ENCODE assay signal across 8 cellular contexts in genomic region chr2:218908721-218909619, GRCh38. TPM values are rescaled to one million over a fixed set of nuclear protein-coding genes. Genes with fewer than 3 reads are reported as not detected.
A peak's percentile ranks its signal among the peaks of the same experiment; 100 is the strongest.
DNase-seq lines count a peak whose midpoint lies in the region; ATAC-seq and TF ChIP-seq lines count a peak whose summit lies in the region.

No MANE protein-coding gene starts in this region.

- H3K4me3 ChIP-seq in HUES48 (ENCODE audit: low read depth, low read length) (peak overlapping the region; percentile 76), OCI-LY7 (ENCODE audit: low read depth, low read length, poor library complexity, severe bottlenecking) (peak overlapping the region; percentile 71), fibroblast of lung (replicated peaks in 1 of 4; ENCODE audit: control extremely low read depth in 1 of 4, insufficient read depth in 1 of 4, low read depth in 3 of 4, low read length in 4 of 4) (peak overlapping the region; percentile 50 to 60 (median 58))
- H3K4me3 ChIP-seq in naive thymus-derived CD4-positive, alpha-beta T cell (ENCODE audit: low read length) = peak overlapping the region; percentile 65

- H3K27me3 ChIP-seq in HUES48 (ENCODE audit: control insufficient read depth, insufficient read depth, low read length) (peaks cover 36% of the 10 kb centered on the region), fibroblast of lung (ENCODE audit: control insufficient read depth, insufficient read depth, low read length) (peaks cover 4% of the 10 kb centered on the region)
- H3K27me3 ChIP-seq in naive thymus-derived CD4-positive, alpha-beta T cell (ENCODE audit: control insufficient read depth in 2 of 2, insufficient read depth in 2 of 2, low read length in 2 of 2) = no peaks in the 10 kb centered on the region

- H3K27me3 Mint-ChIP-seq in naive thymus-derived CD4-positive, alpha-beta T cell = peaks cover 14 to 38% (median 16%) of the 10 kb centered on the region in 5 donors

- H3K27ac Mint-ChIP-seq in naive thymus-derived CD4-positive, alpha-beta T cell = peak overlapping the region in 8 of 9 donors; percentile 10 to 88 (median 80)

- no peaks in the 10 kb centered on the region for H3K36me3 ChIP-seq in HUES48 (ENCODE audit: control insufficient read depth, insufficient read depth, low read length)
- H3K36me3 ChIP-seq in OCI-LY7 (ENCODE audit: insufficient read depth, low read length) = no peaks in the 10 kb centered on the region
- no peaks in the 10 kb centered on the region for H3K36me3 ChIP-seq in fibroblast of lung (ENCODE audit: control insufficient read depth, insufficient read depth, low read length)
- no peaks in the 10 kb centered on the region for H3K36me3 ChIP-seq in naive thymus-derived CD4-positive, alpha-beta T cell (ENCODE audit: control insufficient read depth in 2 of 3, insufficient read depth in 3 of 3, low read length in 3 of 3)

- CTCF ChIA-PET in OCI-LY7 (lab: Charles Lee; ENCODE audit: unreplicated experiment) = interaction anchor here (1.0 to 1.5 kb wide), 5 partner anchors 11 to 57 kb away, joined by 3 to 5 read pairs (median 4); no protein-coding TSS in a partner anchor
- CTCF ChIA-PET in naive thymus-derived CD4-positive, alpha-beta T cell (lab: Charles Lee) = interaction anchor here (2.3 kb wide), 1 partner anchor 10 kb away, joined by 10 read pairs; no protein-coding TSS in a partner anchor

- peaks cover 9% of the 10 kb centered on the region; the same call in 1 of the 2 replicates for H3K79me2 ChIP-seq in OCI-LY7 (ENCODE audit: insufficient read depth, low read depth, low read length)
- no peaks in the 10 kb centered on the region for H3K79me2 ChIP-seq in fibroblast of lung (ENCODE audit: control insufficient read depth, insufficient read depth, low read length)

- DNase-seq in Caki2 (ENCODE audit: low read depth) (peak; percentile 96), OCI-LY7 (ENCODE audit: low spot score) (peak; percentile 97), fibroblast of lung (ENCODE audit: low read depth in 2 of 2) (peak; percentile 82 to 83)
- peak; percentile 95 for DNase-seq in activated T-cell treated with anti-CD3 and anti-CD28 coated beads, Interleukin-2, amount 50 U/mL, for 48 hours
- DNase-seq in naive thymus-derived CD4-positive, alpha-beta T cell = peak; percentile 78 to 89 (median 86)
- peak; percentile 81 to 90 for DNase-seq in stimulated activated CD8-positive, alpha-beta memory T cell treated with anti-CD3 and anti-CD28 coated beads, Interleukin-7, amount 100 ng/mL, for 48 hours (ENCODE audit: extremely low read depth in 1 of 2, low read depth in 1 of 2)

- H4K20me1 ChIP-seq in OCI-LY7 (ENCODE audit: insufficient read depth, low read length) (no peaks in the 10 kb centered on the region), fibroblast of lung (ENCODE audit: control insufficient read depth, extremely low read depth, insufficient read depth, low read length) (no peaks in the 10 kb centered on the region)

- peak overlapping the region; percentile 97 for H3K4me2 ChIP-seq in OCI-LY7 (ENCODE audit: low read length)
- peak overlapping the region; percentile 73 for H3K4me2 ChIP-seq in fibroblast of lung (ENCODE audit: extremely low read depth, insufficient read depth, low read length)

- intact Hi-C loops in OCI-LY7 (cut with micrococcal nuclease; ENCODE audit: unreplicated experiment) = no loop called here
- intact Hi-C loops in naive thymus-derived CD4-positive, alpha-beta T cell (cut with micrococcal nuclease) = loop anchor here in 1 of 2 donors (1.0 to 2.0 kb wide), 6 partner anchors 11 to 250 kb away; partner anchors contain the start of genes BCS1L, RNF25, STK36 and TTLL4

- peak overlapping the region; percentile 83 for H3K27ac ChIP-seq in HUES48 (ENCODE audit: low read depth, low read length)
- H3K27ac ChIP-seq in OCI-LY7 (ENCODE audit: low read depth, low read length, poor library complexity, severe bottlenecking) = peak overlapping the region; percentile 49
- no peak overlapping the region for H3K27ac ChIP-seq in fibroblast of lung (ENCODE audit: insufficient read depth, low read length)
- H3K27ac ChIP-seq in naive thymus-derived CD4-positive, alpha-beta T cell (ENCODE audit: low read depth, low read length) = peak overlapping the region; percentile 53

- H3K9me3 Mint-ChIP-seq in naive thymus-derived CD4-positive, alpha-beta T cell = no peaks in the 10 kb centered on the region

- H3K36me3 Mint-ChIP-seq in naive thymus-derived CD4-positive, alpha-beta T cell = no peaks in the 10 kb centered on the region

- ATAC-seq in GM21360 (IDR thresholded peaks at IDR 0.05; ENCODE audit: unreplicated experiment) = peak; percentile 92
- ATAC-seq in naive thymus-derived CD4-positive, alpha-beta T cell = peak; percentile 98

- POLR2A ChIA-PET in OCI-LY7 (lab: Charles Lee) = interaction anchor here (1.5 to 1.9 kb wide), 3 partner anchors 9 to 51 kb away, joined by 3 to 5 read pairs (median 5); partner anchors contain the start of gene CDK5R2
- POLR2A ChIA-PET in naive thymus-derived CD4-positive, alpha-beta T cell (lab: Charles Lee) = interaction anchor here (1.3 kb wide), 1 partner anchor 11 kb away, joined by 3 read pairs; no protein-coding TSS in a partner anchor

- in situ Hi-C loops in Caki2 (cut with HindIII; ENCODE audit: low pct_unique_long_range_greater_than_20kb, low sequenced_read_pairs) = no loop called here

- H3K9me2 ChIP-seq in OCI-LY7 (ENCODE audit: insufficient read depth, low read length) = no peaks in the 10 kb centered on the region

- TF ChIP-seq CTCF in OCI-LY7 (conservative IDR thresholded peaks at IDR 0.05; ENCODE audit: low read length) (no peak), fibroblast of lung (conservative IDR thresholded peaks at IDR 0.05 in 1 of 2, IDR thresholded peaks at IDR 0.05 in 1 of 2; ENCODE audit: low read depth in 1 of 2, low read length in 2 of 2) (no peak)

- no peaks in the 10 kb centered on the region for H3K9me3 ChIP-seq in HUES48 (ENCODE audit: control insufficient read depth, insufficient read depth, low read length)
- H3K9me3 ChIP-seq in OCI-LY7 (ENCODE audit: low read length) = no peaks in the 10 kb centered on the region
- H3K9me3 ChIP-seq in fibroblast of lung (ENCODE audit: control insufficient read depth, insufficient read depth, low read depth, low read length) = no peaks in the 10 kb centered on the region
- H3K9me3 ChIP-seq in naive thymus-derived CD4-positive, alpha-beta T cell (ENCODE audit: control insufficient read depth in 2 of 3, low read length in 3 of 3) = no peaks in the 10 kb centered on the region

- H3K4me3 Mint-ChIP-seq in naive thymus-derived CD4-positive, alpha-beta T cell = peak overlapping the region; percentile 82 to 94 (median 86)

- H3K9ac ChIP-seq in HUES48 (ENCODE audit: low read depth, low read length) (peak overlapping the region; percentile 70), fibroblast of lung (ENCODE audit: insufficient read depth, low read length) (peak overlapping the region; percentile 30)

- TSS peak; percentile 79 for BruUV-seq in OCI-LY7 (replicated peaks; lab: Mats Ljungman, UMichigan)

- peak overlapping the region; percentile 93 for H2AFZ ChIP-seq in OCI-LY7 (ENCODE audit: low read length)
- H2AFZ ChIP-seq in fibroblast of lung (ENCODE audit: low read length) = peak overlapping the region; percentile 95

- H3K4me1 ChIP-seq in HUES48 (ENCODE audit: control insufficient read depth, insufficient read depth, low read length) = peaks cover 2% of the 10 kb centered on the region; the same call in 1 of the 2 replicates
- peaks cover 26% of the 10 kb centered on the region for H3K4me1 ChIP-seq in OCI-LY7 (ENCODE audit: insufficient read depth, low read length, poor library complexity, severe bottlenecking)
- no peaks in the 10 kb centered on the region for H3K4me1 ChIP-seq in fibroblast of lung (ENCODE audit: control insufficient read depth, extremely low read depth, insufficient read depth, low read length)
- H3K4me1 ChIP-seq in naive thymus-derived CD4-positive, alpha-beta T cell (ENCODE audit: control insufficient read depth in 2 of 2, insufficient read depth in 2 of 2, low read length in 2 of 2) = peaks cover 10 to 12% of the 10 kb centered on the region in 2 donors

- peaks cover 0 to 12% (median 6%) of the 10 kb centered on the region in 7 donors for H3K4me1 Mint-ChIP-seq in naive thymus-derived CD4-positive, alpha-beta T cell

RNA-seq across cellular contexts. Expression of gene WNT10A, which starts 28.3 kb away (rescaled TPM):
- total RNA-seq in Caki2 (2014; rRNA removed; shearing (Covaris generic); ENCODE audit: low replicate concordance) = 4.5 and 6.5 TPM in 2 replicates
- 3.6 and 5.5 TPM in 2 replicates for total RNA-seq in OCI-LY7 (2014; rRNA removed; shearing (Covaris generic))
- total RNA-seq in OCI-LY7 (2022) = 6.4 and 11.4 TPM in 2 replicates
- not detected in 2 replicates for total RNA-seq in fibroblast of lung
- polyA plus RNA-seq in fibroblast of lung = not detected in 2 replicates
- not detected in 2 replicates for polyA plus RNA-seq in fibroblast of lung (2012)
- not detected in 2 replicates for polyA minus RNA-seq in fibroblast of lung (ENCODE audit: low replicate concordance)
- 1 to 10 TPM in 4 of 5 experiments, under 1 TPM in 1; 0.19 to 4.2 (median 3.0) TPM for total RNA-seq in naive thymus-derived CD4-positive, alpha-beta T cell
- polyA plus RNA-seq in naive thymus-derived CD4-positive, alpha-beta T cell = 1 to 10 TPM in 1 of 2 donors, under 1 TPM in 1; 0.61 to 1.2 TPM

RNA-seq across cellular contexts. Expression of gene WNT6, which starts 49.4 kb away (rescaled TPM):
- 1.3 and 4.4 TPM in 2 replicates for total RNA-seq in Caki2 (2014; rRNA removed; shearing (Covaris generic); ENCODE audit: low replicate concordance)
- not detected in 2 replicates for total RNA-seq in OCI-LY7 (2014; rRNA removed; shearing (Covaris generic))
- total RNA-seq in OCI-LY7 (2022) (0.74 and 1.8 TPM in 2 replicates), fibroblast of lung (not detected in 2 replicates)
- polyA plus RNA-seq in fibroblast of lung = not detected in 2 replicates
- polyA plus RNA-seq in fibroblast of lung (2012) = not detected in 2 replicates
- not detected in 2 replicates for polyA minus RNA-seq in fibroblast of lung (ENCODE audit: low replicate concordance)
- total RNA-seq in naive thymus-derived CD4-positive, alpha-beta T cell = under 1 TPM in 1 of 5 experiments, not detected in 4; 0.22 TPM
- under 1 TPM in 1 of 2 donors, not detected in 1; 0.11 TPM for polyA plus RNA-seq in naive thymus-derived CD4-positive, alpha-beta T cell

RNA-seq across cellular contexts. Expression of gene CDK5R2, which starts 50.5 kb away (rescaled TPM):
- total RNA-seq in Caki2 (2014; rRNA removed; shearing (Covaris generic); ENCODE audit: low replicate concordance) = 0.78 TPM in 1 of 2 replicates, not detected in the other
- 0.09 and 0.41 TPM in 2 replicates for total RNA-seq in OCI-LY7 (2014; rRNA removed; shearing (Covaris generic))
- 0.57 and 0.63 TPM in 2 replicates for total RNA-seq in OCI-LY7 (2022)
- total RNA-seq in fibroblast of lung = under 0.01 and 0.17 TPM in 2 replicates
- polyA plus RNA-seq in fibroblast of lung = 0.02 and 0.05 TPM in 2 replicates
- 0.12 TPM in 1 of 2 replicates, not detected in the other for polyA plus RNA-seq in fibroblast of lung (2012)
- polyA minus RNA-seq in fibroblast of lung (ENCODE audit: low replicate concordance) = 0.33 and 0.63 TPM in 2 replicates
- total RNA-seq in naive thymus-derived CD4-positive, alpha-beta T cell = not detected
- not detected for polyA plus RNA-seq in naive thymus-derived CD4-positive, alpha-beta T cell
